In the genomic region with DNA sequence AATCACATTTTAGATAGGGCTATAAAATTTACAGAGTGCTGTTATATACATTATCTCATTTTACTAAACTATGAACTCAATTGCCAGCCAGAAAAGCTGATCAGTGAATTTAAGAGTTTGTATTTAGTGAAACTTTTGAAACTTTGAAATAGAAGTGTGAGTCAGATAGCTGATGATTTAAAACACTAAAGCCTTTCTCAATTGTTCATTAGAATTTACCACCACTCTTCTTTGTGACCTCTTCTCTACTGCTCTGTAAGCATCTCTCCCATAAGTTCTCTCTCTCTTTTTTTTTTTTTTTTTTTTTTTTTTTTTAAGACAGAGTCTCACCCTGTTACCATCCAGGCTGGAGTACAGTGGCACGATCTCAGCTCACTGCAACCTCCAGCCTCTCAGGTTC, we compare ENCODE assay signal across 20 cellular contexts. TPM values are rescaled to one million over a fixed set of nuclear protein-coding genes. Genes with fewer than 3 reads are reported as not detected.
DNase-seq lines count a peak whose midpoint lies in the region; FAIRE-seq and TF ChIP-seq lines count a peak whose summit lies in the region.
"Had no signal": no experiment of that assay in that cellular context is flagged by ENCODE, and none has a peak within 500 bp of the region (broad histone marks: within the 10 kb centered on the region; RNA-seq: fewer than 3 reads in every experiment).

No MANE protein-coding gene starts in this region.

- no peak for DNase-seq in left ventricle myocardium inferior
- no peak for DNase-seq in cardiac septum (ENCODE audit: low spot score)
- DNase-seq in ascending aorta (ENCODE audit: low spot score in 2 of 2): no peak
- no peak for DNase-seq in keratinocyte (ENCODE audit: low read depth, low spot score)
- no peak for DNase-seq in NCI-H1694 treated with DMSO at 0.1 percent for 48 hours (lab: John Stamatoyannopoulos, UW)
- DNase-seq in dermis blood vessel endothelial cell: no peak
- no peak for DNase-seq in NCI-H187 treated with DMSO at 0.1 percent for 48 hours (lab: John Stamatoyannopoulos, UW)
- no peak for DNase-seq in pons (ENCODE audit: low spot score)
- DNase-seq: activated CD8-positive, alpha-beta memory T cell treated with anti-CD3 and anti-CD28 coated beads for 24 hours; aorta; CD4-positive, alpha-beta T cell; colonic mucosa; mesendoderm; NCI-H146; NCI-H2227 treated with DMSO at 0.1 percent for 48 hours; NCI-H774; OCI-M1; psoas muscle; SHP77 treated with DMSO at 0.1 percent for 48 hours had no signal

- H3K27me3 ChIP-seq in left ventricle myocardium inferior (ENCODE audit: low read depth) (no peaks in the 10 kb centered on the region), ascending aorta (no peaks in the 10 kb centered on the region), keratinocyte (ENCODE audit: control insufficient read depth, extremely low read depth, insufficient read depth, low read length) (no peaks in the 10 kb centered on the region)
- H3K27me3 ChIP-seq: colonic mucosa had no signal

- no peaks in the 10 kb centered on the region for H3K9me1 ChIP-seq in keratinocyte (ENCODE audit: control insufficient read depth, extremely low read depth, insufficient read depth, low read length)

- H3K9me3 ChIP-seq in left ventricle myocardium inferior (replicated peaks) (no peaks in the 10 kb centered on the region), ascending aorta (no peaks in the 10 kb centered on the region), keratinocyte (ENCODE audit: control insufficient read depth, low read depth, low read length) (no peaks in the 10 kb centered on the region)
- H3K9me3 ChIP-seq: colonic mucosa, psoas muscle had no signal

- no peak overlapping the region for H3K9ac ChIP-seq in keratinocyte (ENCODE audit: control insufficient read depth, extremely low read depth, insufficient read depth, low read length)

- TF ChIP-seq CTCF in left ventricle myocardium inferior (IDR thresholded peaks at IDR 0.05; ENCODE audit: borderline replicate concordance): no peak
- no peak for TF ChIP-seq CTCF in ascending aorta (IDR thresholded peaks at IDR 0.05)
- no peak for TF ChIP-seq CTCF in keratinocyte (optimal IDR thresholded peaks at IDR 0.05 in 1 of 3, IDR thresholded peaks at IDR 0.05 in 1 of 3, conservative IDR thresholded peaks at IDR 0.05 in 1 of 3; ENCODE audit: extremely low read depth in 1 of 3, insufficient read depth in 2 of 3, low read length in 3 of 3)

- dilution Hi-C loops in keratinocyte (cut with MboI; ENCODE audit: extremely low pct_ligation_motif_present, low sequenced_read_pairs): no loop called here

- H4K20me1 ChIP-seq in keratinocyte (ENCODE audit: control insufficient read depth, extremely low read depth, insufficient read depth, low read length): peaks cover 2% of the 10 kb centered on the region

- no peak for FAIRE-seq in keratinocyte (lab: Jason Lieb, UNC)
- FAIRE-seq: GM12892 had no signal

- H3K4me2 ChIP-seq in keratinocyte (ENCODE audit: control insufficient read depth, extremely low read depth, insufficient read depth, low read depth, low read length): no peak overlapping the region

- H3K4me1 ChIP-seq in left ventricle myocardium inferior: peaks cover 54% of the 10 kb centered on the region
- H3K4me1 ChIP-seq in ascending aorta: peaks cover 3 to 11% of the 10 kb centered on the region in 2 donors
- peaks cover 17% of the 10 kb centered on the region for H3K4me1 ChIP-seq in keratinocyte (ENCODE audit: control insufficient read depth, extremely low read depth, insufficient read depth, low read length)
- H3K4me1 ChIP-seq: colonic mucosa had no signal

- no peaks in the 10 kb centered on the region for H3K79me2 ChIP-seq in keratinocyte (ENCODE audit: control insufficient read depth, insufficient read depth, low read length)

- H3K27ac ChIP-seq in left ventricle myocardium inferior (replicated peaks) (peak overlapping the region; percentile 38), ascending aorta (peak overlapping the region; percentile 13 to 68), keratinocyte (ENCODE audit: control insufficient read depth, insufficient read depth, low read length) (peak overlapping the region; percentile 43)
- H3K27ac ChIP-seq: colonic mucosa, psoas muscle had no signal

- H3K36me3 ChIP-seq in left ventricle myocardium inferior (peaks cover 56% of the 10 kb centered on the region), ascending aorta (peaks cover 18 to 32% of the 10 kb centered on the region in 2 donors), keratinocyte (ENCODE audit: control insufficient read depth in 2 of 2, extremely low read depth in 1 of 2, insufficient read depth in 2 of 2, low read length in 2 of 2) (peaks cover 5 to 11% of the 10 kb centered on the region in 2 experiments)
- H3K36me3 ChIP-seq: colonic mucosa had no signal

- no peak overlapping the region for H2AFZ ChIP-seq in keratinocyte (ENCODE audit: control insufficient read depth, low read length)

- intact Hi-C loops in left ventricle myocardium inferior (cut with micrococcal nuclease): no loop called here
- intact Hi-C loops in cardiac septum (cut with DNase I): no loop called here
- intact Hi-C loops in ascending aorta (cut with DNase I): loop anchor here (1.0 kb wide), 1 partner anchor 79 kb away; no protein-coding TSS in a partner anchor

- no peak overlapping the region for H3K4me3 ChIP-seq in left ventricle myocardium inferior
- no peak overlapping the region for H3K4me3 ChIP-seq in ascending aorta
- no peak overlapping the region for H3K4me3 ChIP-seq in keratinocyte (ENCODE audit: control insufficient read depth in 2 of 3, extremely low read depth in 1 of 3, insufficient read depth in 2 of 3, low read depth in 1 of 3, low read length in 3 of 3)
- H3K4me3 ChIP-seq: colonic mucosa, psoas muscle had no signal

RNA-seq across cellular contexts. Expression of a gene that starts 43.7 kb away (rescaled TPM):
- total RNA-seq in left ventricle myocardium inferior (28.2 TPM), cardiac septum (35.3 TPM), ascending aorta (33.0 TPM), dermis blood vessel endothelial cell (42.1 and 45.4 TPM in 2 replicates)
- polyA plus RNA-seq in keratinocyte: 17.3 to 32.6 TPM (median 24.5 TPM) in 3 replicates
- 47.2 TPM for polyA plus RNA-seq in keratinocyte (2011; ENCODE audit: low read depth)
- polyA plus RNA-seq in keratinocyte (2011; cell fraction: cytosol; rRNA removed): 16.2 and 26.6 TPM in 2 replicates
- polyA plus RNA-seq in keratinocyte (2011; cell fraction: nucleus; rRNA removed): 21.7 and 31.3 TPM in 2 replicates
- 25.4 and 32.3 TPM in 2 replicates for polyA plus RNA-seq in keratinocyte (2012; ENCODE audit: low replicate concordance)
- polyA minus RNA-seq in keratinocyte: 10.5 to 52.7 TPM (median 16.9 TPM) in 3 replicates
- polyA minus RNA-seq in keratinocyte (2011; cell fraction: cytosol; rRNA and poly(A)+ RNA removed): 10.9 TPM
- polyA minus RNA-seq in keratinocyte (2011; cell fraction: nucleus; rRNA and poly(A)+ RNA removed): 10.7 and 27.8 TPM in 2 replicates
